ENCODE assay signal across 8 cellular contexts in genomic region chr15:89057506-89058133, GRCh38. TPM values are rescaled to one million over a fixed set of nuclear protein-coding genes. Genes with fewer than 3 reads are reported as not detected.
DNase-seq lines count a peak whose midpoint lies in the region; ATAC-seq, FAIRE-seq and TF ChIP-seq lines count a peak whose summit lies in the region.

No MANE protein-coding gene starts in this region.

- peak; percentile 100 for TF ChIP-seq RAD21 in A549 (conservative IDR thresholded peaks at IDR 0.05 in 1 of 2, IDR thresholded peaks at IDR 0.05 in 1 of 2)

- FAIRE-seq in A549 (lab: Jason Lieb, UNC), result no peak

- CTCF ChIA-PET in A549 (lab: Yijun Ruan, JAX), result interaction anchor here (0.5 to 16.1 kb wide), 97 partner anchors 9 to 974 kb away, joined by 3 to 735 read pairs (median 5); partner anchors contain the start of genes ABHD2 and HAPLN3

- DNase-seq in A549 (ENCODE audit: low read depth in 1 of 2, low spot score in 1 of 2), result peak; percentile 80 to 91
- peak; percentile 78 for DNase-seq in HuH-7.5 (ENCODE audit: low spot score)
- peak; percentile 82 for DNase-seq in RPMI8226
- DNase-seq in activated T-helper 1 cell treated with anti-CD3 and anti-CD28 coated beads, Interleukin-2, amount 50 U/mL, for 16 hours (ENCODE audit: low read depth in 1 of 2, low spot score in 1 of 2), result peak; percentile 69 to 75
- peak; percentile 45 for DNase-seq in fibroblast of the conjunctiva (ENCODE audit: low read depth)
- peak; percentile 56 for DNase-seq in occipital lobe (lab: John Stamatoyannopoulos, UW)

- peaks cover 6% of the 10 kb centered on the region; the same call in 1 of the 3 replicates for H3K4me1 ChIP-seq in A549

- 22% methylated on average over 13 of the region's 13 CpGs for WGBS in A549 (ENCODE audit: missing lambda C conversion rate)

- peak overlapping the region; percentile 55 to 57; a peak in 5 of 6 replicates for H3K27ac ChIP-seq in A549
- peak overlapping the region; percentile 29 for H3K27ac ChIP-seq in temporal lobe (ENCODE audit: low read depth, low read length)

- H3K4me3 ChIP-seq in A549, result no peak overlapping the region

- peak overlapping the region; percentile 31; the same call in 2 of the 3 replicates for H3K4me2 ChIP-seq in A549

- no peak for TF ChIP-seq POLR2A in A549 (IDR thresholded peaks at IDR 0.05; ENCODE audit: low read length)

- TF ChIP-seq EP300 in A549 (IDR thresholded peaks at IDR 0.05), result no peak

- POLR2A ChIA-PET in A549 (lab: Yijun Ruan, JAX), result interaction anchor here (0.6 to 1.2 kb wide), 2 partner anchors 31 to 155 kb away, joined by 3 to 4 read pairs; partner anchors contain the start of gene ABHD2

- peak; percentile 93 to 97 for ATAC-seq in A549
- peak; percentile 78 for ATAC-seq in GM18511 (IDR thresholded peaks at IDR 0.05; ENCODE audit: unreplicated experiment)

- no peaks in the 10 kb centered on the region for H3K9me3 ChIP-seq in A549

- TF ChIP-seq CTCF in A549 (IDR thresholded peaks at IDR 0.05), result peak; percentile 100

TF ChIP-seq in A549, 52 proteins besides CTCF, POLR2A, EP300 and RAD21:
- TF ChIP-seq SMC3 (IDR thresholded peaks at IDR 0.05) (peak; percentile 100), MAX (IDR thresholded peaks at IDR 0.05) (peak; percentile 72), CHD4 (IDR thresholded peaks at IDR 0.05; ENCODE audit: borderline replicate concordance) (no peak), FOXS1 (CRISPR knock-in tag; IDR thresholded peaks at IDR 0.05) (no peak), MYC (IDR thresholded peaks at IDR 0.05; ENCODE audit: borderline replicate concordance, low read length) (peak; percentile 85)

RNA-seq across cellular contexts. Expression of gene ABHD2, which starts 30.6 kb away (rescaled TPM):
- polyA plus RNA-seq in A549 (2011; rRNA removed) (63.3 and 76.4 TPM in 2 replicates), A549 (2017; fragmentation: RNase III; extraction: RNeasy Plus Mini Kit Qiagen cat#74134 plus additional on column Dnase treatment) (33.1 to 41.0 TPM (median 36.2 TPM) in 3 replicates)
- polyA plus RNA-seq in A549 (2012; cell fraction: cytosol; rRNA removed), result 31.8 and 36.7 TPM in 2 replicates
- 30.7 and 39.5 TPM in 2 replicates for polyA plus RNA-seq in A549 (2012; cell fraction: nucleus; rRNA removed)
- 194 and 230 TPM in 2 replicates for polyA minus RNA-seq in A549 (2011; rRNA and poly(A)+ RNA removed)
- total RNA-seq in occipital lobe (55.2 TPM), temporal lobe (51.6 TPM)
